21 cellular contexts compared by ENCODE assay signal in the genomic region with DNA sequence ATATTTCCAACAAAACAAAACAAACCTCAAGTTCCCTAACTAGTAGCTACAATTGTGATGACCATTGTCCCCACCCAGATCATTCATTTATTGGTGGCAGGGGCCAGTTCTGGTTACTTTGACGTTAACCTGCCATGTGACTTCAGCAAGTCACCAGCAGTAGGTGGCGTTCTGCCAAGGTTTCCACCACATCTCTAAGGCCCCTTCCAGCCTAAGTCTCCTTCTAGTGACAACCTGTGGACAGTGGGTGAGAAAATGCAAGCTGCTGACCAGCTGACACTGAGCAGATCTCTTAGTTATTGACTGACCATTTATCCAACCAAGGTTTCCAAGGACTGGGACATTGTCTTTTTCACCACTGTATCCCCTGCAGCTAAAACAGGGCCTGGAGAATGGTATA.
"Had no signal": no experiment of that assay in that cellular context is flagged by ENCODE, and none has a peak within 500 bp of the region (broad histone marks: within the 10 kb centered on the region; RNA-seq: fewer than 3 reads in every experiment).

No MANE protein-coding gene starts in this region.

- ATAC-seq: activated CD8-positive, alpha-beta T cell treated with anti-CD3 and anti-CD28 coated beads for 36 hours; left lobe of liver had no signal

- H3K36me3 Mint-ChIP-seq: activated naive CD8-positive, alpha-beta T cell treated with anti-CD3 and anti-CD28 coated beads, Interleukin-2, amount 10 ng/mL, durations not matched to agents 7 days and 5 days; brain; mesothelial cell of epicardium had no signal

- H3K36me3 ChIP-seq: thyroid gland had no signal

- H3K27me3 Mint-ChIP-seq: activated CD4-positive, alpha-beta T cell treated with anti-CD3 and anti-CD28 coated beads, Interleukin-2, amount 10 ng/mL, durations not matched to agents 24 days and 14 days; activated CD8-positive, alpha-beta T cell treated with anti-CD3 and anti-CD28 coated beads for 36 hours; activated naive CD8-positive, alpha-beta T cell treated with anti-CD3 and anti-CD28 coated beads, Interleukin-2, amount 10 ng/mL, durations not matched to agents 7 days and 5 days; activated T-cell treated with anti-CD3 and anti-CD28 coated beads, Interleukin-2, amount 50 U/mL, for 24 hours had no signal

- H3K27me3 ChIP-seq: thyroid gland had no signal

- H3K9me3 Mint-ChIP-seq: activated CD4-positive, alpha-beta T cell treated with anti-CD3 and anti-CD28 coated beads, Interleukin-2, amount 10 ng/mL, durations not matched to agents 24 days and 14 days; activated CD8-positive, alpha-beta T cell treated with anti-CD3 and anti-CD28 coated beads for 36 hours; activated T-cell treated with anti-CD3 and anti-CD28 coated beads, Interleukin-2, amount 50 U/mL, for 24 hours; activated T-helper 2 cell treated with anti-CD3 and anti-CD28 coated beads, Interferon-gamma antibody, Interleukin-2, Interleukin-4, amounts not matched to agents 10 μg/mL and 5 μg/mL and 100 μg/mL, durations not matched to agents 14 hours and 24 hours and 36 hours; brain; mesothelial cell of epicardium; nephron had no signal

- H3K27ac Mint-ChIP-seq: activated CD4-positive, alpha-beta T cell treated with anti-CD3 and anti-CD28 coated beads, Interleukin-2, amount 10 ng/mL, durations not matched to agents 24 days and 14 days; activated CD8-positive, alpha-beta T cell treated with anti-CD3 and anti-CD28 coated beads for 36 hours; activated naive CD8-positive, alpha-beta T cell treated with anti-CD3 and anti-CD28 coated beads, Interleukin-2, amount 10 ng/mL, durations not matched to agents 7 days and 5 days; activated T-cell treated with anti-CD3 and anti-CD28 coated beads, Interleukin-2, amount 50 U/mL, for 24 hours; activated T-helper 2 cell treated with anti-CD3 and anti-CD28 coated beads, Interferon-gamma antibody, Interleukin-2, Interleukin-4, amounts not matched to agents 10 μg/mL and 5 μg/mL and 100 μg/mL, durations not matched to agents 14 hours and 24 hours and 36 hours; brain; mesothelial cell of epicardium; nephron had no signal

- DNase-seq: activated CD4-positive, alpha-beta T cell treated with anti-CD3 and anti-CD28 coated beads, Interleukin-2, amount 10 ng/mL, durations not matched to agents 24 days and 14 days; activated CD8-positive, alpha-beta T cell treated with anti-CD3 and anti-CD28 coated beads for 36 hours; activated naive CD4-positive, alpha-beta T cell treated with Interleukin-2 at 50 U/mL for 16 hours; activated naive CD8-positive, alpha-beta T cell treated with anti-CD3 and anti-CD28 coated beads, Interleukin-2, amount 10 ng/mL, durations not matched to agents 7 days and 5 days; activated T-cell treated with anti-CD3 and anti-CD28 coated beads, Interleukin-2, amount 50 U/mL, for 24 hours; amygdala; caudate nucleus; dorsolateral prefrontal cortex; foreskin fibroblast; glutamatergic neuron; nucleus accumbens; posterior cingulate gyrus; stimulated activated naive CD4-positive, alpha-beta T cell treated with Interleukin-2 at 50 U/mL for 16 hours; thyroid gland had no signal

- H3K4me3 ChIP-seq: dorsolateral prefrontal cortex, lung, thyroid gland had no signal

- H3K4me1 Mint-ChIP-seq: activated CD4-positive, alpha-beta T cell treated with anti-CD3 and anti-CD28 coated beads, Interleukin-2, amount 10 ng/mL, durations not matched to agents 24 days and 14 days; activated naive CD8-positive, alpha-beta T cell treated with anti-CD3 and anti-CD28 coated beads, Interleukin-2, amount 10 ng/mL, durations not matched to agents 7 days and 5 days; brain; mesothelial cell of epicardium; nephron had no signal

- H3K27ac ChIP-seq: dorsolateral prefrontal cortex, epithelial cell of prostate, thyroid gland had no signal

- H3K4me3 Mint-ChIP-seq: activated CD4-positive, alpha-beta T cell treated with anti-CD3 and anti-CD28 coated beads, Interleukin-2, amount 10 ng/mL, durations not matched to agents 24 days and 14 days; activated CD8-positive, alpha-beta T cell treated with anti-CD3 and anti-CD28 coated beads for 36 hours; activated naive CD8-positive, alpha-beta T cell treated with anti-CD3 and anti-CD28 coated beads, Interleukin-2, amount 10 ng/mL, durations not matched to agents 7 days and 5 days; activated T-cell treated with anti-CD3 and anti-CD28 coated beads, Interleukin-2, amount 50 U/mL, for 24 hours; brain; mesothelial cell of epicardium; nephron had no signal

- H3K4me1 ChIP-seq: thyroid gland had no signal
